ENCODE assay signal across 11 cellular contexts in genomic region chr22:22600862-22601261, GRCh38. TPM values are rescaled to one million over a fixed set of nuclear protein-coding genes. Genes with fewer than 3 reads are reported as not detected.
"Had no signal": no experiment of that assay in that cellular context is flagged by ENCODE, and none has a peak within 500 bp of the region (broad histone marks: within the 10 kb centered on the region; RNA-seq: fewer than 3 reads in every experiment).

No MANE protein-coding gene starts in this region.

- H3K27ac ChIP-seq: GM23248, HL-60 had no signal

- H3K4me3 ChIP-seq: GM23248, HAP-1 had no signal

- H3K9me3 ChIP-seq: HAP-1 had no signal

- H3K36me3 Mint-ChIP-seq: IgD-negative memory B cell had no signal

- H3K27ac Mint-ChIP-seq: HFFc6, IgD-negative memory B cell had no signal

- DNase-seq: GM23248, GOT3, H7, HFFc6, KG1 had no signal

- H3K4me1 ChIP-seq: HAP-1 had no signal

- FAIRE-seq: HepG2 had no signal

- H3K36me3 ChIP-seq: HAP-1 had no signal

- H3K4me3 Mint-ChIP-seq: HFFc6, IgD-negative memory B cell had no signal

- H3K9me3 Mint-ChIP-seq: HFFc6 had no signal

RNA-seq across cellular contexts. Expression of gene PRAME, which starts 41.8 kb away (rescaled TPM):
- total RNA-seq: GM23248, H7, HFFc6 had no signal

RNA-seq across cellular contexts. Expression of gene GGTLC2, which starts 43.6 kb away (rescaled TPM):
- total RNA-seq: GM23248, H4, H7, HepG2, HFFc6, HT1080 had no signal
